8 cellular contexts compared by ENCODE assay signal in genomic region chr5:14809369-14810144, GRCh38.
DNase-seq lines count a peak whose midpoint lies in the region; ATAC-seq and TF ChIP-seq lines count a peak whose summit lies in the region.

No MANE protein-coding gene starts in this region.

- H3K27ac ChIP-seq in SU-DHL-6 (ENCODE audit: low read depth, low read length): peak overlapping the region; percentile 55

- H3K9me2 ChIP-seq in SU-DHL-6 (replicated peaks; ENCODE audit: insufficient read depth, low read length): no peaks in the 10 kb centered on the region

- H3K36me3 ChIP-seq in SU-DHL-6 (ENCODE audit: low read length): 0 out of 2 replicates have a peak, but pooled peaks cover 1% of the 10 kb centered on the region

- peaks cover 5% of the 10 kb centered on the region for H3K36me3 Mint-ChIP-seq in activated naive CD8-positive, alpha-beta T cell treated with anti-CD3 and anti-CD28 coated beads, Interleukin-2, amount 10 ng/mL, durations not matched to agents 7 days and 5 days
- no peaks in the 10 kb centered on the region for H3K36me3 Mint-ChIP-seq in immature natural killer cell

- H3K4me1 Mint-ChIP-seq in activated naive CD8-positive, alpha-beta T cell treated with anti-CD3 and anti-CD28 coated beads, Interleukin-2, amount 10 ng/mL, durations not matched to agents 7 days and 5 days: peaks cover 26% of the 10 kb centered on the region
- peaks cover 70 to 74% of the 10 kb centered on the region in 2 donors for H3K4me1 Mint-ChIP-seq in immature natural killer cell

- H3K4me2 ChIP-seq in SU-DHL-6 (ENCODE audit: low read depth, low read length, poor library complexity, severe bottlenecking): peak overlapping the region; percentile 43

- H3F3A ChIP-seq in SU-DHL-6 (ENCODE audit: insufficient read depth): 0 out of 2 replicates have a peak, but pooled peaks cover 2% of the 10 kb centered on the region

- DNase-seq in activated naive CD8-positive, alpha-beta T cell treated with anti-CD3 and anti-CD28 coated beads, Interleukin-2, amount 10 ng/mL, durations not matched to agents 7 days and 5 days: peak; percentile 67
- DNase-seq in immature natural killer cell (peak; percentile 72 to 78 (median 77)), NCI-H2171 (lab: John Stamatoyannopoulos, UW) (no peak), cerebellar cortex (ENCODE audit: low spot score) (no peak)
- peak; percentile 37 to 46 for DNase-seq in stimulated activated CD4-positive, alpha-beta T cell treated with anti-CD3 and anti-CD28 coated beads, Interleukin-1b, Interleukin-23, amount 100 ng/mL, for 4 hours (ENCODE audit: low read depth in 2 of 2)

- H3K4me3 Mint-ChIP-seq in activated naive CD8-positive, alpha-beta T cell treated with anti-CD3 and anti-CD28 coated beads, Interleukin-2, amount 10 ng/mL, durations not matched to agents 7 days and 5 days: peak overlapping the region; percentile 82
- H3K4me3 Mint-ChIP-seq in immature natural killer cell: peak overlapping the region; percentile 73 to 92 (median 84)

- POLR2A ChIA-PET in activated naive CD8-positive, alpha-beta T cell treated with anti-CD3 and anti-CD28 coated beads, Interleukin-2, amount 10 ng/mL, durations not matched to agents 7 days and 5 days (lab: Charles Lee): interaction anchor here (0.7 to 1.5 kb wide), 3 partner anchors 16 to 102 kb away, joined by 3 to 5 read pairs (median 4); no protein-coding TSS in a partner anchor

- H3K27me3 Mint-ChIP-seq in activated naive CD8-positive, alpha-beta T cell treated with anti-CD3 and anti-CD28 coated beads, Interleukin-2, amount 10 ng/mL, durations not matched to agents 7 days and 5 days: no peaks in the 10 kb centered on the region
- peaks cover 0 to 4% (median 2%) of the 10 kb centered on the region in 3 donors for H3K27me3 Mint-ChIP-seq in immature natural killer cell (ENCODE audit: low read depth in 3 of 3)

- H3K79me2 ChIP-seq in SU-DHL-6 (ENCODE audit: insufficient read depth, low read length): peaks cover 53% of the 10 kb centered on the region

- no peaks in the 10 kb centered on the region for H3K9me3 ChIP-seq in SU-DHL-6 (ENCODE audit: insufficient read depth, low read length)

- no peaks in the 10 kb centered on the region for H3K9me3 Mint-ChIP-seq in activated naive CD8-positive, alpha-beta T cell treated with anti-CD3 and anti-CD28 coated beads, Interleukin-2, amount 10 ng/mL, durations not matched to agents 7 days and 5 days
- H3K9me3 Mint-ChIP-seq in immature natural killer cell: no peaks in the 10 kb centered on the region

- H3K27ac Mint-ChIP-seq in activated naive CD8-positive, alpha-beta T cell treated with anti-CD3 and anti-CD28 coated beads, Interleukin-2, amount 10 ng/mL, durations not matched to agents 7 days and 5 days: peak overlapping the region; percentile 91
- H3K27ac Mint-ChIP-seq in immature natural killer cell: peak overlapping the region; percentile 85 to 98 (median 96)

- no peaks in the 10 kb centered on the region for H3K27me3 ChIP-seq in SU-DHL-6 (ENCODE audit: low read length)

- H3K9ac ChIP-seq in SU-DHL-6 (ENCODE audit: low read length): peak overlapping the region; percentile 18; the same call in 1 of the 2 replicates

- ATAC-seq in GM19023 (IDR thresholded peaks at IDR 0.05; ENCODE audit: unreplicated experiment) (peak; percentile 98), HG03175 (IDR thresholded peaks at IDR 0.05; ENCODE audit: unreplicated experiment) (peak; percentile 98)
- peak; percentile 98 for ATAC-seq in activated naive CD8-positive, alpha-beta T cell treated with anti-CD3 and anti-CD28 coated beads, Interleukin-2, amount 10 ng/mL, durations not matched to agents 7 days and 5 days (ENCODE audit: low read depth)

- H3K4me3 ChIP-seq in SU-DHL-6 (ENCODE audit: insufficient read depth, low read length, poor library complexity, severe bottlenecking): no peak overlapping the region

- no peak overlapping the region for H2AFZ ChIP-seq in SU-DHL-6 (ENCODE audit: low read depth, low read length, severe bottlenecking)

- no peaks in the 10 kb centered on the region for H4K20me1 ChIP-seq in SU-DHL-6 (ENCODE audit: low read depth, low read length)

- TF ChIP-seq CTCF in SU-DHL-6 (IDR thresholded peaks at IDR 0.05; ENCODE audit: insufficient read depth, low read length, poor library complexity, severe bottlenecking): no peak

Comparison
In these comparisons a context has a peak if more than half of its experiments do, and no peak if none do; other contexts are left out.
1. DNase-seq: peak in activated naive CD8-positive, alpha-beta T cell treated with anti-CD3 and anti-CD28 coated beads, Interleukin-2, amount 10 ng/mL, durations not matched to agents 7 days and 5 days (single experiment), immature natural killer cell (3 of 3) and stimulated activated CD4-positive, alpha-beta T cell treated with anti-CD3 and anti-CD28 coated beads, Interleukin-1b, Interleukin-23, amount 100 ng/mL, for 4 hours (2 of 2); none in NCI-H2171 (single experiment) and cerebellar cortex (single experiment).
2. Peak in every context shown above with its lines, with median percentiles within 50 percentile points of each other: ATAC-seq.